In genomic region chr3:74532446-74532845, GRCh38 we compare ENCODE assay signal across 20 cellular contexts.
A peak's percentile ranks its signal among the peaks of the same experiment; 100 is the strongest.
DNase-seq lines count a peak whose midpoint lies in the region; ATAC-seq and TF ChIP-seq lines count a peak whose summit lies in the region.
"Had no signal": no experiment of that assay in that cellular context is flagged by ENCODE, and none has a peak within 500 bp of the region (broad histone marks: within the 10 kb centered on the region; RNA-seq: fewer than 3 reads in every experiment).

No MANE protein-coding gene starts in this region.

- DNase-seq in ELR (ENCODE audit: low read depth) (peak; percentile 37), SK-N-SH (no peak), fibroblast of lung (ENCODE audit: low read depth in 2 of 2) (peak; percentile 64 to 77), sciatic nerve (ENCODE audit: low spot score) (no peak), stomach (no peak), H4 (ENCODE audit: low spot score) (no peak)
- no peak for DNase-seq in activated CD4-positive, alpha-beta T cell treated with anti-CD3 and anti-CD28 coated beads for 4 hours
- DNase-seq: activated gamma-delta T cell; caudate nucleus; CD4-positive, CD25-positive, alpha-beta regulatory T cell; effector memory CD8-positive, alpha-beta T cell; heart right ventricle; left cardiac atrium; NCI-H1436; NCI-H524 treated with DMSO at 0.1 percent for 48 hours; PC-9; stimulated activated CD4-positive, alpha-beta T cell treated with anti-CD3 and anti-CD28 coated beads, Interleukin-15, amount 100 ng/mL, for 24 hours; T-cell had no signal

- H2AFZ ChIP-seq in SK-N-SH (ENCODE audit: low read depth): no peak overlapping the region
- no peak overlapping the region for H2AFZ ChIP-seq in fibroblast of lung (ENCODE audit: low read length)
- H2AFZ ChIP-seq: PC-9 had no signal

- intact Hi-C loops in sciatic nerve (cut with DNase I) (no loop called here), stomach (cut with DNase I; ENCODE audit: low total_unique reads) (no loop called here)

- TF ChIP-seq RAD21 in SK-N-SH (IDR thresholded peaks at IDR 0.05; ENCODE audit: low read length): no peak

- no peak for TF ChIP-seq POLR2A in stomach (IDR thresholded peaks at IDR 0.05)

- H3K9me2 ChIP-seq in SK-N-SH: no peaks in the 10 kb centered on the region

- TF ChIP-seq EP300 in SK-N-SH (IDR thresholded peaks at IDR 0.05; ENCODE audit: borderline replicate concordance in 1 of 2, low read depth in 1 of 2, low read length in 1 of 2) (peak in 1 of 2 experiments; percentile 79; a peak in 2 of 4 replicates), stomach (IDR thresholded peaks at IDR 0.05) (no peak)

- no peak for TF ChIP-seq CTCF in SK-N-SH (IDR thresholded peaks at IDR 0.05)
- no peak for TF ChIP-seq CTCF in fibroblast of lung (conservative IDR thresholded peaks at IDR 0.05 in 1 of 2, IDR thresholded peaks at IDR 0.05 in 1 of 2; ENCODE audit: low read depth in 1 of 2, low read length in 2 of 2)
- TF ChIP-seq CTCF in stomach (IDR thresholded peaks at IDR 0.05): no peak

- H3K27ac ChIP-seq in SK-N-SH (ENCODE audit: low read depth in 2 of 2, low read length in 1 of 2) (peak overlapping the region in 1 of 2 experiments; percentile 71; a peak in 2 of 4 replicates), fibroblast of lung (ENCODE audit: insufficient read depth, low read length) (no peak overlapping the region), stomach (no peak overlapping the region)
- H3K27ac ChIP-seq: heart right ventricle, PC-9 had no signal

- 0 out of 2 replicates have a peak, but pooled peaks cover 8% of the 10 kb centered on the region for H3K79me2 ChIP-seq in SK-N-SH (ENCODE audit: insufficient read depth)
- H3K79me2 ChIP-seq in fibroblast of lung (ENCODE audit: control insufficient read depth, insufficient read depth, low read length): no peaks in the 10 kb centered on the region

- H3K9me3 ChIP-seq in SK-N-SH: no peaks in the 10 kb centered on the region
- H3K9me3 ChIP-seq in fibroblast of lung (ENCODE audit: control insufficient read depth, insufficient read depth, low read depth, low read length): no peaks in the 10 kb centered on the region
- H3K9me3 ChIP-seq in stomach: no peaks in the 10 kb centered on the region
- H3K9me3 ChIP-seq: heart right ventricle had no signal

- H4K20me1 ChIP-seq in SK-N-SH (ENCODE audit: insufficient read depth): no peaks in the 10 kb centered on the region
- H4K20me1 ChIP-seq in fibroblast of lung (ENCODE audit: control insufficient read depth, extremely low read depth, insufficient read depth, low read length): no peaks in the 10 kb centered on the region

- H3K36me3 ChIP-seq in SK-N-SH (replicated peaks in 1 of 2; ENCODE audit: control insufficient read depth in 1 of 2, insufficient read depth in 2 of 2, low read length in 1 of 2) (no peaks in the 10 kb centered on the region), fibroblast of lung (ENCODE audit: control insufficient read depth, insufficient read depth, low read length) (no peaks in the 10 kb centered on the region), stomach (no peaks in the 10 kb centered on the region)
- H3K36me3 ChIP-seq: heart right ventricle had no signal

- H3K4me3 ChIP-seq in SK-N-SH (ENCODE audit: low read depth in 2 of 2, low read length in 1 of 2) (no peak overlapping the region), fibroblast of lung (replicated peaks in 1 of 4; ENCODE audit: control extremely low read depth in 1 of 4, insufficient read depth in 1 of 4, low read depth in 3 of 4, low read length in 4 of 4) (no peak overlapping the region), stomach (no peak overlapping the region)
- H3K4me3 ChIP-seq: heart right ventricle, PC-9 had no signal

- ATAC-seq in sciatic nerve (peak; percentile 62), HG02981 (IDR thresholded peaks at IDR 0.05; ENCODE audit: unreplicated experiment) (no peak)
- ATAC-seq: effector memory CD8-positive, alpha-beta T cell; HCT116; T-cell had no signal

- H3K9ac ChIP-seq in SK-N-SH (no peak overlapping the region), fibroblast of lung (ENCODE audit: insufficient read depth, low read length) (no peak overlapping the region)

- H3K4me2 ChIP-seq in SK-N-SH: peak overlapping the region; percentile 29
- no peak overlapping the region for H3K4me2 ChIP-seq in fibroblast of lung (ENCODE audit: extremely low read depth, insufficient read depth, low read length)
- H3K4me2 ChIP-seq: PC-9 had no signal

- CTCF ChIA-PET in SK-N-SH (lab: Yijun Ruan, JAX): no interaction called here

- WGBS in SK-N-SH (ENCODE audit: low lambda C conversion rate): 10% methylated on average over 4 of the region's 4 CpGs
- WGBS in stomach, 5 donors: 65 to 80% (median 76%) methylated on average over 4 of the region's 4 CpGs

- no peaks in the 10 kb centered on the region for H3K27me3 ChIP-seq in SK-N-SH (ENCODE audit: insufficient read depth)
- H3K27me3 ChIP-seq in fibroblast of lung (ENCODE audit: control insufficient read depth, insufficient read depth, low read length): no peaks in the 10 kb centered on the region
- no peaks in the 10 kb centered on the region for H3K27me3 ChIP-seq in stomach
- H3K27me3 ChIP-seq: heart right ventricle had no signal

- POLR2A ChIA-PET in SK-N-SH (lab: Yijun Ruan, JAX): no interaction called here

- H3K4me1 ChIP-seq in SK-N-SH (ENCODE audit: control insufficient read depth in 1 of 2, insufficient read depth in 2 of 2, low read depth in 1 of 2, low read length in 1 of 2): peaks cover 0 to 13% of the 10 kb centered on the region in 2 experiments; a peak in 2 of 4 replicates
- H3K4me1 ChIP-seq in fibroblast of lung (ENCODE audit: control insufficient read depth, extremely low read depth, insufficient read depth, low read length): peaks cover 4% of the 10 kb centered on the region
- H3K4me1 ChIP-seq in stomach: no peaks in the 10 kb centered on the region
- H3K4me1 ChIP-seq: heart right ventricle had no signal

- H3F3A ChIP-seq in SK-N-SH (replicated peaks; ENCODE audit: insufficient read depth): peaks cover 16% of the 10 kb centered on the region

TF ChIP-seq in SK-N-SH, 30 proteins besides CTCF, POLR2A, EP300 and RAD21 (continues in another document):
- peak; percentile 72 for TF ChIP-seq JUND (IDR thresholded peaks at IDR 0.05)
- no peak for TF ChIP-seq SIN3A (IDR thresholded peaks at IDR 0.05; ENCODE audit: borderline replicate concordance, low read depth, low read length)
- TF ChIP-seq PBX3 (IDR thresholded peaks at IDR 0.05): peak; percentile 16; the same call in 1 of the 2 replicates
- no peak for TF ChIP-seq EZH2phosphoT487 (IDR thresholded peaks at IDR 0.05; ENCODE audit: borderline replicate concordance, low read depth)
- peak; percentile 42 for TF ChIP-seq MAX (IDR thresholded peaks at IDR 0.05; ENCODE audit: low read depth)
- no peak for TF ChIP-seq ELF1 (IDR thresholded peaks at IDR 0.05)
- TF ChIP-seq CHD2 (IDR thresholded peaks at IDR 0.05; ENCODE audit: low read length, partially characterized antibody): no peak
- no peak for TF ChIP-seq USF2 (IDR thresholded peaks at IDR 0.05; ENCODE audit: borderline replicate concordance, low read depth, low read length)
- no peak for TF ChIP-seq ZBTB33 (IDR thresholded peaks at IDR 0.05; ENCODE audit: borderline replicate concordance, low read depth)
- peak; percentile 69 for TF ChIP-seq TEAD4 (IDR thresholded peaks at IDR 0.05; ENCODE audit: borderline replicate concordance, insufficient read depth)
- no peak for TF ChIP-seq GABPA (IDR thresholded peaks at IDR 0.05; ENCODE audit: low read depth)
- TF ChIP-seq TCF12 (IDR thresholded peaks at IDR 0.05): peak; percentile 68
- no peak for TF ChIP-seq MEF2A (IDR thresholded peaks at IDR 0.05; ENCODE audit: borderline replicate concordance, low read depth)
- no peak for TF ChIP-seq USF1 (IDR thresholded peaks at IDR 0.05; ENCODE audit: borderline replicate concordance, low read depth)

Comparison
In these comparisons a context has a peak if more than half of its experiments do, and no peak if none do; other contexts are left out.
1. DNase-seq: peak in ELR (single experiment) and fibroblast of lung (2 of 2); none in SK-N-SH (single experiment), sciatic nerve (single experiment), stomach (single experiment), H4 (single experiment) and activated CD4-positive, alpha-beta T cell treated with anti-CD3 and anti-CD28 coated beads for 4 hours (0 of 2).